Comparison of ENCODE assay signal across 28 cellular contexts in the genomic region with DNA sequence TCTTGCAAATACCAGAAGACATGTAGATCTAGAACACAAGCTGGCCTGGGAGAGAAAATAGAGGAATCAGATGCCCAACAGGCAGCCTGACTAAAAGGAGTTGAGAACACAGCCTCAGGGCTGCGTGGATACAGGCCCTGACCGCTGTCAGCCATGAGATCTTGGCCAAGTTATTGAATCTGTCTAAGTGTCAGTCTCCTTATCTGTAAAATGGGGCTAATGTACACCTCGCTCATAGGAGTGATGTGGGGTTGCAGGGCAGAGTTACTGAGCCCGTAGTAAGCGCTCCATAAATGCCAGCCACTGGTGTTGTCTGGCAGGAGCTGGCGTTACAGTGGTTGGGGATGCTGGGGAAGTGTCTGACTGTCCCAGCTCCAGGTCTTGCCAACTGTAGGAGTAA. TPM values are rescaled to one million over a fixed set of nuclear protein-coding genes. Genes with fewer than 3 reads are reported as not detected.
"Had no signal": no experiment of that assay in that cellular context is flagged by ENCODE, and none has a peak within 500 bp of the region (broad histone marks: within the 10 kb centered on the region; RNA-seq: fewer than 3 reads in every experiment).

No MANE protein-coding gene starts in this region.

- H3K36me3 Mint-ChIP-seq: naive thymus-derived CD4-positive, alpha-beta T cell; stimulated activated naive B cell treated with anti-CD40 and anti-IgM and Interleukin-4, amounts not matched to agents 10 μg/mL and 1 μg/mL and 100 μg/mL, for 72 hours had no signal

- DNase-seq: effector memory CD8-positive, alpha-beta T cell; foreskin fibroblast; gastrocnemius medialis; head of caudate nucleus; left cardiac atrium; left lung; mesenchymal stem cell; midbrain; naive thymus-derived CD4-positive, alpha-beta T cell; nephron progenitor cell; nucleus accumbens; ovary; psoas muscle; right cardiac atrium; spleen; stimulated activated CD4-positive, alpha-beta T cell treated with anti-CD3 and anti-CD28 coated beads, Interleukin-4, amount 100 ng/mL, for 4 hours; stimulated activated naive B cell treated with anti-CD40 and anti-IgM and Interleukin-4, amounts not matched to agents 10 μg/mL and 1 μg/mL and 100 μg/mL, for 72 hours; transverse colon; uterus had no signal

- ATAC-seq: effector memory CD8-positive, alpha-beta T cell; esophagus mucosa; gastrocnemius medialis; left cardiac atrium; left lung; naive thymus-derived CD4-positive, alpha-beta T cell; psoas muscle; right cardiac atrium; stimulated activated naive B cell treated with anti-CD40 and anti-IgM and Interleukin-4, amounts not matched to agents 10 μg/mL and 1 μg/mL and 100 μg/mL, for 72 hours; upper lobe of right lung had no signal

- H3K4me1 ChIP-seq: gastrocnemius medialis, psoas muscle, upper lobe of right lung, uterus had no signal

- H3K9me3 ChIP-seq: gastrocnemius medialis, left lung, ovary, psoas muscle, spleen, thoracic aorta, transverse colon, upper lobe of right lung, uterus had no signal

- H3K27me3 Mint-ChIP-seq: stimulated activated naive CD8-positive, alpha-beta T cell treated with anti-CD3 and anti-CD28 coated beads, Interleukin-15, Interleukin-2, amounts not matched to agents 100 ng/mL and 50 ng/mL, for 24 hours had no signal

- H3K27me3 ChIP-seq: gastrocnemius medialis, left lung, ovary, transverse colon, upper lobe of right lung, uterus had no signal

- H3K27ac Mint-ChIP-seq: effector memory CD8-positive, alpha-beta T cell; naive thymus-derived CD4-positive, alpha-beta T cell; nephron progenitor cell; stimulated activated naive B cell treated with anti-CD40 and anti-IgM and Interleukin-4, amounts not matched to agents 10 μg/mL and 1 μg/mL and 100 μg/mL, for 72 hours; stimulated activated naive CD8-positive, alpha-beta T cell treated with anti-CD3 and anti-CD28 coated beads, Interleukin-15, Interleukin-2, amounts not matched to agents 100 ng/mL and 50 ng/mL, for 24 hours had no signal

- H3K4me3 Mint-ChIP-seq: effector memory CD8-positive, alpha-beta T cell; naive thymus-derived CD4-positive, alpha-beta T cell; nephron progenitor cell; stimulated activated naive B cell treated with anti-CD40 and anti-IgM and Interleukin-4, amounts not matched to agents 10 μg/mL and 1 μg/mL and 100 μg/mL, for 72 hours; stimulated activated naive CD8-positive, alpha-beta T cell treated with anti-CD3 and anti-CD28 coated beads, Interleukin-15, Interleukin-2, amounts not matched to agents 100 ng/mL and 50 ng/mL, for 24 hours had no signal

- H3K4me1 Mint-ChIP-seq: stimulated activated naive B cell treated with anti-CD40 and anti-IgM and Interleukin-4, amounts not matched to agents 10 μg/mL and 1 μg/mL and 100 μg/mL, for 72 hours had no signal

- H3K9me3 Mint-ChIP-seq: effector memory CD8-positive, alpha-beta T cell; naive thymus-derived CD4-positive, alpha-beta T cell; nephron progenitor cell; stimulated activated naive B cell treated with anti-CD40 and anti-IgM and Interleukin-4, amounts not matched to agents 10 μg/mL and 1 μg/mL and 100 μg/mL, for 72 hours; stimulated activated naive CD8-positive, alpha-beta T cell treated with anti-CD3 and anti-CD28 coated beads, Interleukin-15, Interleukin-2, amounts not matched to agents 100 ng/mL and 50 ng/mL, for 24 hours had no signal

- FAIRE-seq: islet of Langerhans had no signal

- H3K4me3 ChIP-seq: coronary artery, gastrocnemius medialis, left lung, ovary, psoas muscle, skin epidermis, spleen, thoracic aorta, transverse colon, upper lobe of right lung, uterus had no signal

- H3K36me3 ChIP-seq: gastrocnemius medialis, ovary, thoracic aorta, transverse colon, upper lobe of right lung, uterus had no signal

- H3K27ac ChIP-seq: coronary artery, epithelial cell of prostate, gastrocnemius medialis, left lung, ovary, psoas muscle, skin epidermis, spleen, thoracic aorta, transverse colon, upper lobe of right lung, uterus had no signal

RNA-seq across cellular contexts. Expression of a gene that starts 38.4 kb away (rescaled TPM):
- total RNA-seq: esophagus mucosa, gastrocnemius medialis, lung microvascular endothelial cell had no signal

RNA-seq across cellular contexts. Expression of a gene that starts 51.3 kb away (rescaled TPM):
- polyA plus RNA-seq: naive thymus-derived CD4-positive, alpha-beta T cell had no signal
